Comparison of ENCODE assay signal across 30 cellular contexts in genomic region chr2:242043538-242044205, GRCh38.
"Had no signal": no experiment of that assay in that cellular context is flagged by ENCODE, and none has a peak within 500 bp of the region (broad histone marks: within the 10 kb centered on the region; RNA-seq: fewer than 3 reads in every experiment).

No MANE protein-coding gene starts in this region.

- H3K4me1 ChIP-seq: ascending aorta, body of pancreas had no signal

- H3K4me2 ChIP-seq: KMS-11 had no signal

- H3K27me3 ChIP-seq: body of pancreas had no signal

- H3K36me3 ChIP-seq: ascending aorta had no signal

- H3K27ac ChIP-seq: ascending aorta, body of pancreas, KMS-11, SK-N-MC had no signal

- DNase-seq: activated CD4-positive, alpha-beta T cell treated with anti-CD3 and anti-CD28 coated beads for 48 hours; activated CD4-positive, alpha-beta T cell treated with anti-CD3 and anti-CD28 coated beads, Interleukin-2, amount 50 U/mL, for 4 hours; activated CD4-positive, CD25-positive, alpha-beta regulatory T cell treated with anti-CD3 and anti-CD28 coated beads, Interleukin-2, amount 50 U/mL, for 72 hours; activated CD8-positive, alpha-beta memory T cell treated with anti-CD3 and anti-CD28 coated beads, Interleukin-2, amount 10 ng/mL, durations not matched to agents 7 days and 5 days; activated CD8-positive, alpha-beta T cell treated with anti-CD3 and anti-CD28 coated beads, Interleukin-2, amount 10 ng/mL, durations not matched to agents 7 days and 5 days; activated effector memory CD4-positive, alpha-beta T cell treated with anti-CD3 and anti-CD28 coated beads, Interleukin-2, amount 50 U/mL, for 16 hours; activated naive CD4-positive, alpha-beta T cell treated with Interleukin-2 at 50 U/mL for 16 hours; activated naive CD8-positive, alpha-beta T cell treated with anti-CD3 and anti-CD28 coated beads, Interleukin-2, amount 50 U/mL, for 24 hours; activated T-cell treated with anti-CD3 and anti-CD28 coated beads, Interleukin-2, amount 50 U/mL, for 4 hours; amniotic stem cell; MV-4-11; NCI-H1105; NCI-H1436; NCI-H1694 treated with DMSO at 0.1 percent for 48 hours; NCI-H2029 treated with DMSO at 0.1 percent for 48 hours; NCI-H2171; NCI-H2227 treated with DMSO at 0.1 percent for 48 hours; NCI-H446 treated with DMSO at 0.1 percent for 48 hours; NCI-H524 treated with DMSO at 0.1 percent for 48 hours; NCI-H82; OCI-M1; RPMI8226; T-helper 1 cell had no signal

- ATAC-seq: activated CD8-positive, alpha-beta memory T cell treated with anti-CD3 and anti-CD28 coated beads, Interleukin-2, amount 10 ng/mL, durations not matched to agents 7 days and 5 days; activated CD8-positive, alpha-beta T cell treated with anti-CD3 and anti-CD28 coated beads, Interleukin-2, amount 10 ng/mL, durations not matched to agents 7 days and 5 days; activated naive CD8-positive, alpha-beta T cell treated with anti-CD3 and anti-CD28 coated beads, Interleukin-2, amount 50 U/mL, for 24 hours; activated T-cell treated with anti-CD3 and anti-CD28 coated beads, Interleukin-2, amount 50 U/mL, for 4 hours; body of pancreas; Panc1; Right ventricle myocardium inferior; WTC11 had no signal

- H3K9ac ChIP-seq: KMS-11 had no signal

- H3K9me3 ChIP-seq: ascending aorta, body of pancreas had no signal

- H3K4me3 ChIP-seq: ascending aorta, body of pancreas, SK-N-MC had no signal
